32 cellular contexts compared by ENCODE assay signal in the genomic region with DNA sequence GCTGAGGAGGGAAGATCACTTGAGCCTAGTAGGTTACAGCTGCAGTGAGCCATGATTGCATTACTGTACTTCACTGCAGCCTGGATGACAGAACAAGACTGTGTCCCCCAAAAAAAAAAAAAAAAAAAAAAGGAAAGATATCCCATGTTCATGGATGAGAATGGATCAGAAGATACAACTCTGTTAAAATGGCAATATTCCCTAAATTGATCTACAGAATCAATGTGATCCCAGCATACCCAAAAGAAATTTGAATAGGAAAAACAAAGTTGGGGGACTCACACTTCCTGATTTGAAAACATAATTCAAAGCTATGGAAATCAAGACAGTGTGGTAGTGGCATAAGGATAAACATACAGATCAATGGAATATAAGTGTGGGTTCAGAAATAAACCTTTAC.
"Had no signal": no experiment of that assay in that cellular context is flagged by ENCODE, and none has a peak within 500 bp of the region (broad histone marks: within the 10 kb centered on the region; RNA-seq: fewer than 3 reads in every experiment).

No MANE protein-coding gene starts in this region.

- H3K27ac Mint-ChIP-seq: activated CD4-positive, alpha-beta memory T cell treated with anti-CD3 and anti-CD28 coated beads for 36 hours; activated CD4-positive, alpha-beta T cell treated with anti-CD3 and anti-CD28 coated beads for 36 hours; activated CD4-positive, alpha-beta T cell treated with anti-CD3 and anti-CD28 coated beads, Interleukin-2, amount 10 ng/mL, durations not matched to agents 24 days and 14 days; activated CD8-positive, alpha-beta memory T cell treated with anti-CD3 and anti-CD28 coated beads, Interleukin-2, amount 10 ng/mL, durations not matched to agents 7 days and 5 days; activated CD8-positive, alpha-beta T cell treated with anti-CD3 and anti-CD28 coated beads, Interleukin-2, amount 10 ng/mL, durations not matched to agents 7 days and 5 days; activated naive CD8-positive, alpha-beta T cell; activated T-helper 17 cell treated with anti-CD3 and anti-CD28 coated beads, Interleukin-2, amount 50 U/mL, for 72 hours; endodermal cell; T-helper 1 cell treated with Interleukin-12 subunit alpha and Interleukin-12 subunit beta and Interleukin-4 antibody, amounts not matched to agents 30 μg/mL and 1 μg/mL, for 36 hours; T-helper 2 cell treated with Interferon-gamma antibody and Interleukin-4, amounts not matched to agents 5 μg/mL and 100 μg/mL, for 36 hours had no signal

- H3K4me3 ChIP-seq: body of pancreas, colonic mucosa had no signal

- FAIRE-seq: frontal cortex had no signal

- H3K9me3 ChIP-seq: body of pancreas, colonic mucosa had no signal

- H3K9me3 Mint-ChIP-seq: activated CD4-positive, alpha-beta memory T cell treated with anti-CD3 and anti-CD28 coated beads for 36 hours; activated T-helper 17 cell treated with anti-CD3 and anti-CD28 coated beads, Interleukin-2, amount 50 U/mL, for 72 hours; T-cell had no signal

- H3K27ac ChIP-seq: body of pancreas, colonic mucosa had no signal

- ATAC-seq: activated CD4-positive, alpha-beta T cell treated with anti-CD3 and anti-CD28 coated beads for 36 hours; activated CD8-positive, alpha-beta memory T cell treated with anti-CD3 and anti-CD28 coated beads, Interleukin-2, amount 10 ng/mL, durations not matched to agents 7 days and 5 days; activated CD8-positive, alpha-beta T cell treated with anti-CD3 and anti-CD28 coated beads, Interleukin-2, amount 10 ng/mL, durations not matched to agents 7 days and 5 days; activated T-helper 17 cell treated with anti-CD3 and anti-CD28 coated beads, Interleukin-2, amount 50 U/mL, for 72 hours; body of pancreas; esophagus mucosa; T-cell had no signal

- H3K36me3 ChIP-seq: colonic mucosa had no signal

- H3K4me3 Mint-ChIP-seq: activated CD4-positive, alpha-beta memory T cell treated with anti-CD3 and anti-CD28 coated beads for 36 hours; activated CD4-positive, alpha-beta T cell treated with anti-CD3 and anti-CD28 coated beads for 36 hours; activated CD4-positive, alpha-beta T cell treated with anti-CD3 and anti-CD28 coated beads, Interleukin-2, amount 10 ng/mL, durations not matched to agents 24 days and 14 days; activated CD8-positive, alpha-beta memory T cell treated with anti-CD3 and anti-CD28 coated beads, Interleukin-2, amount 10 ng/mL, durations not matched to agents 7 days and 5 days; activated CD8-positive, alpha-beta T cell treated with anti-CD3 and anti-CD28 coated beads, Interleukin-2, amount 10 ng/mL, durations not matched to agents 7 days and 5 days; activated naive CD8-positive, alpha-beta T cell; activated T-helper 17 cell treated with anti-CD3 and anti-CD28 coated beads, Interleukin-2, amount 50 U/mL, for 72 hours; endodermal cell; T-cell; T-helper 1 cell treated with Interleukin-12 subunit alpha and Interleukin-12 subunit beta and Interleukin-4 antibody, amounts not matched to agents 30 μg/mL and 1 μg/mL, for 36 hours; T-helper 2 cell treated with Interferon-gamma antibody and Interleukin-4, amounts not matched to agents 5 μg/mL and 100 μg/mL, for 36 hours had no signal

- H3K27me3 Mint-ChIP-seq: activated CD4-positive, alpha-beta memory T cell treated with anti-CD3 and anti-CD28 coated beads for 36 hours; activated CD4-positive, alpha-beta T cell treated with anti-CD3 and anti-CD28 coated beads for 36 hours; activated CD4-positive, alpha-beta T cell treated with anti-CD3 and anti-CD28 coated beads, Interleukin-2, amount 10 ng/mL, durations not matched to agents 24 days and 14 days; activated CD8-positive, alpha-beta memory T cell treated with anti-CD3 and anti-CD28 coated beads, Interleukin-2, amount 10 ng/mL, durations not matched to agents 7 days and 5 days; activated naive CD8-positive, alpha-beta T cell; activated T-helper 17 cell treated with anti-CD3 and anti-CD28 coated beads, Interleukin-2, amount 50 U/mL, for 72 hours; T-cell had no signal

- DNase-seq: activated CD4-positive, alpha-beta memory T cell treated with anti-CD3 and anti-CD28 coated beads for 36 hours; activated CD4-positive, alpha-beta T cell treated with anti-CD3 and anti-CD28 coated beads for 36 hours; activated CD4-positive, alpha-beta T cell treated with anti-CD3 and anti-CD28 coated beads, Interleukin-2, amount 10 ng/mL, durations not matched to agents 24 days and 14 days; activated CD4-positive, CD25-positive, alpha-beta regulatory T cell; activated CD4-positive, CD25-positive, alpha-beta regulatory T cell treated with anti-CD3 and anti-CD28 coated beads, Interleukin-2, amount 50 U/mL, for 72 hours; activated CD8-positive, alpha-beta memory T cell treated with anti-CD3 and anti-CD28 coated beads, Interleukin-2, amount 10 ng/mL, durations not matched to agents 7 days and 5 days; activated CD8-positive, alpha-beta memory T cell treated with anti-CD3 and anti-CD28 coated beads, Interleukin-2, amount 50 U/mL, for 4 hours; activated CD8-positive, alpha-beta T cell treated with anti-CD3 and anti-CD28 coated beads, Interleukin-2, amount 10 ng/mL, durations not matched to agents 7 days and 5 days; activated effector memory CD4-positive, alpha-beta T cell treated with Interleukin-2 at 50 U/mL for 16 hours; activated gamma-delta T cell treated with Interleukin-2 at 50 U/mL for 16 hours; activated naive CD4-positive, alpha-beta T cell treated with anti-CD3 and anti-CD28 coated beads, Interleukin-2, amount 50 U/mL, for 16 hours; activated naive CD4-positive, alpha-beta T cell treated with Interleukin-2 at 50 U/mL for 16 hours; activated T-cell treated with anti-CD3 and anti-CD28 coated beads, Interleukin-2, amount 50 U/mL, for 1 hour; amniotic stem cell; anterior cingulate cortex; body of pancreas; caudate nucleus; cerebellar nuclear complex; colonic mucosa; effector CD8-positive, alpha-beta T cell; endodermal cell; foreskin fibroblast; head of caudate nucleus; SW 1271; T-cell; T1000 had no signal

- H3K27me3 ChIP-seq: body of pancreas, colonic mucosa had no signal

- H3K4me1 Mint-ChIP-seq: endodermal cell had no signal
